ENCODE assay signal across 10 cellular contexts in the genomic region with DNA sequence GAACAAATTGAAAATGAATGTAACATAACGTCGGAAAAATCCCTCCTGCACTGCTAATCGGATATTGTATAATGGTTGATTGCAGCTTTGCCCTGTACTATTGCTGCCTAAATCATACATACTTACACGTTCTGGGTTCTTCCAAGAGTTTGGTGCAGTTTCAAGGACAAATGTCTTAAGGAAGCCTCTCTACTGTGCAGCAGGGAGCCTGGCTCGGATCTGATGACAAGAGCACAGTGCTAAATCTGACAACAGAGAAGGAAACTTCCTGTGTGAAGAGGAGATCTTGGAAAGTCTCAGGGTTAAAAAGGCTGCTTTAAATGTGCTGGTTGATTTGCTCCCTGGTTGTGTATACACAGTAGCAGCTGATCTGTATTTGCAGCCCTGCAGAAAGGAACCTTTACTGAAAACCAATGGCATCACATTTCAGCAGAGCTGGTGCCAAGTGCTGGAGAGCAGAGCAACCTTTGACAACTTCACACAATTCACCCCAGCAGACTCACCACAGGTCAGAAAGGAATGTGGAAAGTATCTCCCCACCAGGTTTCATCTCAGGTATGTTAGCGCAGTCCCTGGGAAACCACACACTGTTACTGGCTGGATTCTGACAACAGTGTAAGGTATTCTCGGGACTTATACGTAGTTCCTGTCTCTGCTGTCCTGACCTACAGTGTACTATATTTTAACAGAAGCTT.
DNase-seq lines count a peak whose midpoint lies in the region; FAIRE-seq and TF ChIP-seq lines count a peak whose summit lies in the region.
"Had no signal": no experiment of that assay in that cellular context is flagged by ENCODE, and none has a peak within 500 bp of the region (broad histone marks: within the 10 kb centered on the region; RNA-seq: fewer than 3 reads in every experiment).

No MANE protein-coding gene starts in this region.

- FAIRE-seq in D721Med (lab: Jason Lieb, UNC): peak; percentile 21

- H3K4me1 Mint-ChIP-seq in nephron: peaks cover 41% of the 10 kb centered on the region
- no peaks in the 10 kb centered on the region for H3K4me1 Mint-ChIP-seq in activated T-helper 1 cell treated with anti-CD3 and anti-CD28 coated beads, Interleukin-12 subunit alpha, Interleukin-12 subunit beta, Interleukin-2, Interleukin-4 antibody, amounts not matched to agents 30 ng/mL and 10 ng/mL and 1 ng/mL, durations not matched to agents 14 hours and 24 hours and 36 hours (ENCODE audit: low read depth)

- H3K4me3 ChIP-seq in esophagus muscularis mucosa: peak overlapping the region; percentile 8 to 46 (median 34)
- H3K4me3 ChIP-seq: BLaER1 had no signal

- peak overlapping the region in 2 of 3 experiments; percentile 29 to 81 for H3K4me3 Mint-ChIP-seq in nephron
- no peak overlapping the region for H3K4me3 Mint-ChIP-seq in activated T-helper 1 cell treated with anti-CD3 and anti-CD28 coated beads, Interleukin-12 subunit alpha, Interleukin-12 subunit beta, Interleukin-2, Interleukin-4 antibody, amounts not matched to agents 30 ng/mL and 10 ng/mL and 1 ng/mL, durations not matched to agents 14 hours and 24 hours and 36 hours
- H3K4me3 Mint-ChIP-seq: activated CD4-positive, alpha-beta memory T cell treated with anti-CD3 and anti-CD28 coated beads for 36 hours had no signal

- no peaks in the 10 kb centered on the region for H3K27me3 Mint-ChIP-seq in nephron (ENCODE audit: low read depth)
- H3K27me3 Mint-ChIP-seq in activated T-helper 1 cell treated with anti-CD3 and anti-CD28 coated beads, Interleukin-12 subunit alpha, Interleukin-12 subunit beta, Interleukin-2, Interleukin-4 antibody, amounts not matched to agents 30 ng/mL and 10 ng/mL and 1 ng/mL, durations not matched to agents 14 hours and 24 hours and 36 hours (ENCODE audit: insufficient read depth): no peaks in the 10 kb centered on the region
- H3K27me3 Mint-ChIP-seq: activated CD4-positive, alpha-beta memory T cell treated with anti-CD3 and anti-CD28 coated beads for 36 hours had no signal

- WGBS in esophagus muscularis mucosa: 37% methylated on average over 8 of the region's 8 CpGs

- intact Hi-C loops in esophagus muscularis mucosa (cut with DNase I): no loop called here
- intact Hi-C loops in activated T-helper 1 cell treated with anti-CD3 and anti-CD28 coated beads, Interleukin-12 subunit alpha, Interleukin-12 subunit beta, Interleukin-2, Interleukin-4 antibody, amounts not matched to agents 30 ng/mL and 10 ng/mL and 1 ng/mL, durations not matched to agents 14 hours and 24 hours and 36 hours (cut with micrococcal nuclease): no loop called here

- H3K27ac ChIP-seq in esophagus muscularis mucosa (replicated peaks in 1 of 4): peak overlapping the region; percentile 67 to 80 (median 75)
- H3K27ac ChIP-seq: BLaER1 had no signal

- no peaks in the 10 kb centered on the region for H3K36me3 Mint-ChIP-seq in nephron (ENCODE audit: low read depth)
- H3K36me3 Mint-ChIP-seq in activated T-helper 1 cell treated with anti-CD3 and anti-CD28 coated beads, Interleukin-12 subunit alpha, Interleukin-12 subunit beta, Interleukin-2, Interleukin-4 antibody, amounts not matched to agents 30 ng/mL and 10 ng/mL and 1 ng/mL, durations not matched to agents 14 hours and 24 hours and 36 hours (ENCODE audit: low read depth): no peaks in the 10 kb centered on the region
- H3K36me3 Mint-ChIP-seq: activated CD4-positive, alpha-beta memory T cell treated with anti-CD3 and anti-CD28 coated beads for 36 hours had no signal

- peaks cover 7 to 56% (median 41%) of the 10 kb centered on the region in 4 donors for H3K4me1 ChIP-seq in esophagus muscularis mucosa
- H3K4me1 ChIP-seq: BLaER1 had no signal

- TF ChIP-seq POLR2A in esophagus muscularis mucosa (IDR thresholded peaks at IDR 0.05; ENCODE audit: low read depth): no peak

- H3K36me3 ChIP-seq in esophagus muscularis mucosa: no peaks in the 10 kb centered on the region
- H3K36me3 ChIP-seq: BLaER1 had no signal

- H3K27ac Mint-ChIP-seq in nephron: peak overlapping the region; percentile 72 to 81 (median 78)
- no peak overlapping the region for H3K27ac Mint-ChIP-seq in activated T-helper 1 cell treated with anti-CD3 and anti-CD28 coated beads, Interleukin-12 subunit alpha, Interleukin-12 subunit beta, Interleukin-2, Interleukin-4 antibody, amounts not matched to agents 30 ng/mL and 10 ng/mL and 1 ng/mL, durations not matched to agents 14 hours and 24 hours and 36 hours
- H3K27ac Mint-ChIP-seq: activated CD4-positive, alpha-beta memory T cell treated with anti-CD3 and anti-CD28 coated beads for 36 hours had no signal

- TF ChIP-seq CTCF in D721Med (IDR thresholded peaks at IDR 0.05; ENCODE audit: insufficient read depth, missing control alignments) (no peak), esophagus muscularis mucosa (IDR thresholded peaks at IDR 0.05) (no peak), nephron (IDR thresholded peaks at IDR 0.05; ENCODE audit: unreplicated experiment in 3 of 3) (no peak)

- no peaks in the 10 kb centered on the region for H3K27me3 ChIP-seq in esophagus muscularis mucosa
- H3K27me3 ChIP-seq: BLaER1 had no signal

- H3K9me3 ChIP-seq in esophagus muscularis mucosa: no peaks in the 10 kb centered on the region
- H3K9me3 ChIP-seq: BLaER1 had no signal

- H3K9me3 Mint-ChIP-seq in nephron: no peaks in the 10 kb centered on the region
- no peaks in the 10 kb centered on the region for H3K9me3 Mint-ChIP-seq in activated T-helper 1 cell treated with anti-CD3 and anti-CD28 coated beads, Interleukin-12 subunit alpha, Interleukin-12 subunit beta, Interleukin-2, Interleukin-4 antibody, amounts not matched to agents 30 ng/mL and 10 ng/mL and 1 ng/mL, durations not matched to agents 14 hours and 24 hours and 36 hours
- H3K9me3 Mint-ChIP-seq: activated CD4-positive, alpha-beta memory T cell treated with anti-CD3 and anti-CD28 coated beads for 36 hours had no signal

- TF ChIP-seq EP300 in esophagus muscularis mucosa (IDR thresholded peaks at IDR 0.05): no peak

- DNase-seq in D721Med (ENCODE audit: insufficient read length, low spot score): no peak
- DNase-seq in NCI-H748 treated with DMSO at 0.1 percent for 48 hours (lab: John Stamatoyannopoulos, UW): peak; percentile 36
- DNase-seq in esophagus muscularis mucosa (ENCODE audit: extremely low spot score): no peak
- DNase-seq in activated T-helper 1 cell treated with anti-CD3 and anti-CD28 coated beads, Interleukin-12 subunit alpha, Interleukin-12 subunit beta, Interleukin-2, Interleukin-4 antibody, amounts not matched to agents 30 ng/mL and 10 ng/mL and 1 ng/mL, durations not matched to agents 14 hours and 24 hours and 36 hours (ENCODE audit: low spot score): no peak
- no peak for DNase-seq in activated gamma-delta T cell (lab: John Stamatoyannopoulos, UW)
- no peak for DNase-seq in cerebellum (ENCODE audit: low spot score)
- DNase-seq in DMS79 (lab: John Stamatoyannopoulos, UW): no peak
- DNase-seq: activated CD4-positive, alpha-beta memory T cell treated with anti-CD3 and anti-CD28 coated beads for 36 hours had no signal
